ENCODE assay signal across 1 cellular context in genomic region chr10:71773221-71773971, GRCh38.
TF ChIP-seq lines count a peak whose summit lies in the region.

Gene VSIR (minus strand): TSS chr10:71773520. CDS start chr10:71773439, 81 bp downstream.

TF ChIP-seq in Ishikawa, 13 proteins besides CTCF, POLR2A, EP300 and RAD21 (continued from another document):
- no peak; the same call in 1 of the 2 replicates for TF ChIP-seq TAF1 (IDR thresholded peaks at IDR 0.05; ENCODE audit: low read depth)
TF ChIP-seq in Ishikawa: peak in this region for 4.
